1 cellular context compared by ENCODE assay signal in genomic region chr14:68795602-68796417, GRCh38.
A peak's percentile ranks its signal among the peaks of the same experiment; 100 is the strongest.
TF ChIP-seq lines count a peak whose summit lies in the region.

No MANE protein-coding gene starts in this region.

TF ChIP-seq in K562, 482 proteins besides CTCF, POLR2A, EP300 and RAD21 (continued from another document and continues in another):
- no peak for TF ChIP-seq PATZ1 (CRISPR knock-in tag; IDR thresholded peaks at IDR 0.05; ENCODE audit: borderline replicate concordance)
- TF ChIP-seq NFE2 (IDR thresholded peaks at IDR 0.05; ENCODE audit: low read depth), result no peak
- TF ChIP-seq, protein P1, sequence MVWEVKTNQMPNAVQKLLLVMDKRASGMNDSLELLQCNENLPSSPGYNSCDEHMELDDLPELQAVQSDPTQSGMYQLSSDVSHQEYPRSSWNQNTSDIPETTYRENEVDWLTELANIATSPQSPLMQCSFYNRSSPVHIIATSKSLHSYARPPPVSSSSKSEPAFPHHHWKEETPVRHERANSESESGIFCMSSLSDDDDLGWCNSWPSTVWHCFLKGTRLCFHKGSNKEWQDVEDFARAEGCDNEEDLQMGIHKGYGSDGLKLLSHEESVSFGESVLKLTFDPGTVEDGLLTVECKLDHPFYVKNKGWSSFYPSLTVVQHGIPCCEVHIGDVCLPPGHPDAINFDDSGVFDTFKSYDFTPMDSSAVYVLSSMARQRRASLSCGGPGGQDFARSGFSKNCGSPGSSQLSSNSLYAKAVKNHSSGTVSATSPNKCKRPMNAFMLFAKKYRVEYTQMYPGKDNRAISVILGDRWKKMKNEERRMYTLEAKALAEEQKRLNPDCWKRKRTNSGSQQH (CRISPR knock-in tag; IDR thresholded peaks at IDR 0.05), result no peak
- TF ChIP-seq IRF1 (CRISPR knock-in tag; IDR thresholded peaks at IDR 0.05; ENCODE audit: borderline replicate concordance), result no peak
- TF ChIP-seq MCM2 (IDR thresholded peaks at IDR 0.05; ENCODE audit: low read depth), result no peak
- TF ChIP-seq ARID3A (IDR thresholded peaks at IDR 0.05; ENCODE audit: borderline replicate concordance, low read depth, low read length), result no peak
- TF ChIP-seq ZNF133 (CRISPR knock-in tag; IDR thresholded peaks at IDR 0.05), result no peak
- TF ChIP-seq ID3 (CRISPR knock-in tag; IDR thresholded peaks at IDR 0.05), result no peak
- no peak for TF ChIP-seq ID3 (tag; IDR thresholded peaks at IDR 0.05)
- TF ChIP-seq HMG20A (CRISPR knock-in tag; conservative IDR thresholded peaks at IDR 0.05), result no peak
- TF ChIP-seq NR2F6 (CRISPR knock-in tag; IDR thresholded peaks at IDR 0.05), result no peak
- no peak for TF ChIP-seq ZNF23 (CRISPR knock-in tag; IDR thresholded peaks at IDR 0.05)
- TF ChIP-seq, protein P2, sequence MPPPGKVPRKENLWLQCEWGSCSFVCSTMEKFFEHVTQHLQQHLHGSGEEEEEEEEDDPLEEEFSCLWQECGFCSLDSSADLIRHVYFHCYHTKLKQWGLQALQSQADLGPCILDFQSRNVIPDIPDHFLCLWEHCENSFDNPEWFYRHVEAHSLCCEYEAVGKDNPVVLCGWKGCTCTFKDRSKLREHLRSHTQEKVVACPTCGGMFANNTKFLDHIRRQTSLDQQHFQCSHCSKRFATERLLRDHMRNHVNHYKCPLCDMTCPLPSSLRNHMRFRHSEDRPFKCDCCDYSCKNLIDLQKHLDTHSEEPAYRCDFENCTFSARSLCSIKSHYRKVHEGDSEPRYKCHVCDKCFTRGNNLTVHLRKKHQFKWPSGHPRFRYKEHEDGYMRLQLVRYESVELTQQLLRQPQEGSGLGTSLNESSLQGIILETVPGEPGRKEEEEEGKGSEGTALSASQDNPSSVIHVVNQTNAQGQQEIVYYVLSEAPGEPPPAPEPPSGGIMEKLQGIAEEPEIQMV (tag; conservative IDR thresholded peaks at IDR 0.05; ENCODE audit: low read depth), result no peak
- 0 out of 2 replicates have a peak, but pooled peaks have one; percentile 43 for TF ChIP-seq SRSF3 (IDR thresholded peaks at IDR 0.05; ENCODE audit: insufficient read depth, low read length)
- no peak for TF ChIP-seq NCOA6 (IDR thresholded peaks at IDR 0.05)
- TF ChIP-seq ATF1 (CRISPR knock-in tag; IDR thresholded peaks at IDR 0.05), result no peak
- peak; percentile 62 for TF ChIP-seq ATF1 (tag; IDR thresholded peaks at IDR 0.05)
- peak; percentile 14; the same call in 1 of the 2 replicates for TF ChIP-seq TEAD4 (IDR thresholded peaks at IDR 0.05; ENCODE audit: low read length)
- TF ChIP-seq TEAD4 (CRISPR knock-in tag; IDR thresholded peaks at IDR 0.05; ENCODE audit: borderline replicate concordance), result peak; percentile 15; the same call in 1 of the 2 replicates
- no peak for TF ChIP-seq MIER1 (IDR thresholded peaks at IDR 0.05; ENCODE audit: low read depth)
- no peak for TF ChIP-seq GTF2A2 (tag; IDR thresholded peaks at IDR 0.05)
- TF ChIP-seq, protein P3, sequence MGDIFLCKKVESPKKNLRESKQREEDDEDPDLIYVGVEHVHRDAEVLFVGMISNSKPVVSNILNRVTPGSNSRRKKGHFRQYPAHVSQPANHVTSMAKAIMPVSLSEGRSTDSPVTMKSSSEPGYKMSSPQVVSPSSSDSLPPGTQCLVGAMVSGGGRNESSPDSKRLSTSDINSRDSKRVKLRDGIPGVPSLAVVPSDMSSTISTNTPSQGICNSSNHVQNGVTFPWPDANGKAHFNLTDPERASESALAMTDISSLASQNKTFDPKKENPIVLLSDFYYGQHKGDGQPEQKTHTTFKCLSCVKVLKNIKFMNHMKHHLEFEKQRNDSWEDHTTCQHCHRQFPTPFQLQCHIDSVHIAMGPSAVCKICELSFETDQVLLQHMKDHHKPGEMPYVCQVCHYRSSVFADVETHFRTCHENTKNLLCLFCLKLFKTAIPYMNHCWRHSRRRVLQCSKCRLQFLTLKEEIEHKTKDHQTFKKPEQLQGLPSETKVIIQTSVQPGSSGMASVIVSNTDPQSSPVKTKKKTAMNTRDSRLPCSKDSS (IDR thresholded peaks at IDR 0.05; ENCODE audit: low read depth, partially characterized antibody), result no peak
- no peak for TF ChIP-seq ZSCAN32 (CRISPR knock-in tag; IDR thresholded peaks at IDR 0.05)
- TF ChIP-seq GTF2E2 (tag; IDR thresholded peaks at IDR 0.05), result 0 out of 2 replicates have a peak, but pooled peaks have one; percentile 36
- no peak for TF ChIP-seq ZNF609 (CRISPR knock-in tag; IDR thresholded peaks at IDR 0.05; ENCODE audit: borderline replicate concordance)
- no peak for TF ChIP-seq IFI16 (CRISPR knock-in tag; IDR thresholded peaks at IDR 0.05)
- no peak for TF ChIP-seq EWSR1 (IDR thresholded peaks at IDR 0.05; ENCODE audit: borderline replicate concordance, low read depth, partially characterized antibody)
- no peak for TF ChIP-seq TGIF2 (CRISPR knock-in tag; IDR thresholded peaks at IDR 0.05)
- no peak for TF ChIP-seq SPI1 (IDR thresholded peaks at IDR 0.05; ENCODE audit: borderline replicate concordance, low read depth, low read length)
- TF ChIP-seq DPF2 (IDR thresholded peaks at IDR 0.05), result no peak; the same call in 1 of the 2 replicates
- TF ChIP-seq TFAM (CRISPR knock-in tag; conservative IDR thresholded peaks at IDR 0.05), result no peak
- TF ChIP-seq SMARCB1 (IDR thresholded peaks at IDR 0.05; ENCODE audit: insufficient read length, low read depth), result no peak
- no peak; the same call in 1 of the 2 replicates for TF ChIP-seq FOXK1 (CRISPR knock-in tag; IDR thresholded peaks at IDR 0.05; ENCODE audit: borderline replicate concordance)
- no peak for TF ChIP-seq FOS (IDR thresholded peaks at IDR 0.05; ENCODE audit: extremely low read depth, insufficient read length)
- TF ChIP-seq GABPB2 (CRISPR knock-in tag; conservative IDR thresholded peaks at IDR 0.05), result no peak
- no peak for TF ChIP-seq C11orf30 (IDR thresholded peaks at IDR 0.05; ENCODE audit: low read depth)
- TF ChIP-seq, protein P4, sequence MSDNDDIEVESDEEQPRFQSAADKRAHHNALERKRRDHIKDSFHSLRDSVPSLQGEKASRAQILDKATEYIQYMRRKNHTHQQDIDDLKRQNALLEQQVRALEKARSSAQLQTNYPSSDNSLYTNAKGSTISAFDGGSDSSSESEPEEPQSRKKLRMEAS (CRISPR knock-in tag; IDR thresholded peaks at IDR 0.05), result no peak
- no peak for TF ChIP-seq SRSF7 (optimal IDR thresholded peaks at IDR 0.05; ENCODE audit: low read depth, low read length)
- TF ChIP-seq RBM34 (IDR thresholded peaks at IDR 0.05; ENCODE audit: borderline replicate concordance, insufficient read depth, low read length), result no peak
- TF ChIP-seq, protein P5, sequence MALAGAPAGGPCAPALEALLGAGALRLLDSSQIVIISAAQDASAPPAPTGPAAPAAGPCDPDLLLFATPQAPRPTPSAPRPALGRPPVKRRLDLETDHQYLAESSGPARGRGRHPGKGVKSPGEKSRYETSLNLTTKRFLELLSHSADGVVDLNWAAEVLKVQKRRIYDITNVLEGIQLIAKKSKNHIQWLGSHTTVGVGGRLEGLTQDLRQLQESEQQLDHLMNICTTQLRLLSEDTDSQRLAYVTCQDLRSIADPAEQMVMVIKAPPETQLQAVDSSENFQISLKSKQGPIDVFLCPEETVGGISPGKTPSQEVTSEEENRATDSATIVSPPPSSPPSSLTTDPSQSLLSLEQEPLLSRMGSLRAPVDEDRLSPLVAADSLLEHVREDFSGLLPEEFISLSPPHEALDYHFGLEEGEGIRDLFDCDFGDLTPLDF (CRISPR knock-in tag; IDR thresholded peaks at IDR 0.05), result no peak
- no peak for TF ChIP-seq EHMT2 (IDR thresholded peaks at IDR 0.05)
- TF ChIP-seq, protein P6, sequence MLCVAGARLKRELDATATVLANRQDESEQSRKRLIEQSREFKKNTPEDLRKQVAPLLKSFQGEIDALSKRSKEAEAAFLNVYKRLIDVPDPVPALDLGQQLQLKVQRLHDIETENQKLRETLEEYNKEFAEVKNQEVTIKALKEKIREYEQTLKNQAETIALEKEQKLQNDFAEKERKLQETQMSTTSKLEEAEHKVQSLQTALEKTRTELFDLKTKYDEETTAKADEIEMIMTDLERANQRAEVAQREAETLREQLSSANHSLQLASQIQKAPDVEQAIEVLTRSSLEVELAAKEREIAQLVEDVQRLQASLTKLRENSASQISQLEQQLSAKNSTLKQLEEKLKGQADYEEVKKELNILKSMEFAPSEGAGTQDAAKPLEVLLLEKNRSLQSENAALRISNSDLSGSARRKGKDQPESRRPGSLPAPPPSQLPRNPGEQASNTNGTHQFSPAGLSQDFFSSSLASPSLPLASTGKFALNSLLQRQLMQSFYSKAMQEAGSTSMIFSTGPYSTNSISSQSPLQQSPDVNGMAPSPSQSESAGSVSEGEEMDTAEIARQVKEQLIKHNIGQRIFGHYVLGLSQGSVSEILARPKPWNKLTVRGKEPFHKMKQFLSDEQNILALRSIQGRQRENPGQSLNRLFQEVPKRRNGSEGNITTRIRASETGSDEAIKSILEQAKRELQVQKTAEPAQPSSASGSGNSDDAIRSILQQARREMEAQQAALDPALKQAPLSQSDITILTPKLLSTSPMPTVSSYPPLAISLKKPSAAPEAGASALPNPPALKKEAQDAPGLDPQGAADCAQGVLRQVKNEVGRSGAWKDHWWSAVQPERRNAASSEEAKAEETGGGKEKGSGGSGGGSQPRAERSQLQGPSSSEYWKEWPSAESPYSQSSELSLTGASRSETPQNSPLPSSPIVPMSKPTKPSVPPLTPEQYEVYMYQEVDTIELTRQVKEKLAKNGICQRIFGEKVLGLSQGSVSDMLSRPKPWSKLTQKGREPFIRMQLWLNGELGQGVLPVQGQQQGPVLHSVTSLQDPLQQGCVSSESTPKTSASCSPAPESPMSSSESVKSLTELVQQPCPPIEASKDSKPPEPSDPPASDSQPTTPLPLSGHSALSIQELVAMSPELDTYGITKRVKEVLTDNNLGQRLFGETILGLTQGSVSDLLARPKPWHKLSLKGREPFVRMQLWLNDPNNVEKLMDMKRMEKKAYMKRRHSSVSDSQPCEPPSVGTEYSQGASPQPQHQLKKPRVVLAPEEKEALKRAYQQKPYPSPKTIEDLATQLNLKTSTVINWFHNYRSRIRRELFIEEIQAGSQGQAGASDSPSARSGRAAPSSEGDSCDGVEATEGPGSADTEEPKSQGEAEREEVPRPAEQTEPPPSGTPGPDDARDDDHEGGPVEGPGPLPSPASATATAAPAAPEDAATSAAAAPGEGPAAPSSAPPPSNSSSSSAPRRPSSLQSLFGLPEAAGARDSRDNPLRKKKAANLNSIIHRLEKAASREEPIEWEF (CRISPR knock-in tag; IDR thresholded peaks at IDR 0.05), result 0 out of 2 replicates have a peak, but pooled peaks have one; percentile 51
